ENCODE assay signal across 8 cellular contexts in the genomic region with DNA sequence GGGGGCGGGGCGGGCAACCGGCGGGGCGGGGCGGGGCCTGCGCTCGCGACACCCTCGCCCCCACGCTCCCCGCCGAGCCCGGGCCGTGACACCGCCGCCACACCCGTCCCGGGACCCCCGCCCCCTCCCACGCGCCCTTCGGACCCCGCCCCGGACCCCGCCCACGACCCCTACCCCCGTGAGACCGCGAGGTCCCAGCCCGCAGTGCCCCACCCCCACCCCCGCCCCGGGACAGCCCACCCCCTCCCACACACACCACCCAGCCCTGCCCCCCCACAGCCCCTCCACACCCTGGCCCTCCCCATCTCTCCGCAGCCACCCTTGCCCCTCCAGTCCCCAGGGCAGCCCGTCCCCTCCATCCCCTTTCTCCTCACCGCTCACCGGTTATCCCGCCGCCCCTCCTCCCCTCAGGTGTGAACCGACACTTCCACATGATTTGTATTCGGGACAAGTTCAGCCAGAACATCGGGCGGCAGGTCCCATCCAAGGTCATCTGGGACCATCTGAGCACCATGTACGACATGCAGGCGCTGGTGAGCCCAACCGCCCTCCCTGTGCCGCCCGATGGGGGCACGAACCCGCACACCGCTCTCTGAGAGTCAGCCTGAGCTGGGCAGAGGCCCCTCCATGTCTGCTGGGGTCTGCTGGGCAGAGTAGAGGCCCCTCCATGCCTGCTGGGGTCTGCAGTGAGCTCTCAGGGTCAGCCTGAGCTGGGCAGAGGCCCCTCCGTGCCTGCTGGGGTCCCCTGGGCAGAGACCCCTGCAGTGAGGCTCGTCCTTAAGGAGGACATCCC. TPM values are rescaled to one million over a fixed set of nuclear protein-coding genes. Genes with fewer than 3 reads are reported as not detected.
DNase-seq lines count a peak whose midpoint lies in the region; ATAC-seq and TF ChIP-seq lines count a peak whose summit lies in the region.

No MANE protein-coding gene starts in this region.

- H3K36me3 Mint-ChIP-seq in dendritic cell treated with granulocyte-macrophage colony-stimulating factor and Interleukin-4, amounts not matched to agents 40 ng/mL and 50 ng/mL, for 4 days (ENCODE audit: low read depth), result peaks cover 51% of the 10 kb centered on the region

- CTCF ChIA-PET in AG04449 (lab: Yijun Ruan, JAX), result interaction anchor here (0.7 to 3.1 kb wide), 4 partner anchors 8 to 127 kb away, joined by 3 to 28 read pairs (median 4); no protein-coding TSS in a partner anchor

- no peaks in the 10 kb centered on the region for H3K27me3 ChIP-seq in muscle layer of duodenum (ENCODE audit: low read depth, low read length)

- TF ChIP-seq CTCF in AG04449 (IDR thresholded peaks at IDR 0.05; ENCODE audit: insufficient read depth, low read length, missing control alignments), result no peak

- H3K27ac Mint-ChIP-seq in dendritic cell treated with granulocyte-macrophage colony-stimulating factor and Interleukin-4, amounts not matched to agents 40 ng/mL and 50 ng/mL, for 4 days, result peak overlapping the region; percentile 83

- no peak for DNase-seq in AG04449 (ENCODE audit: low read depth, low spot score)
- DNase-seq in occipital lobe (lab: John Stamatoyannopoulos, UW), result no peak
- DNase-seq in activated CD8-positive, alpha-beta memory T cell treated with anti-CD3 and anti-CD28 coated beads for 24 hours, result no peak
- no peak for DNase-seq in cerebellar nuclear complex (lab: John Stamatoyannopoulos, UW)

- no peak for ATAC-seq in GM21619 (IDR thresholded peaks at IDR 0.05; ENCODE audit: unreplicated experiment)

- intact Hi-C loops in dendritic cell treated with granulocyte-macrophage colony-stimulating factor and Interleukin-4, amounts not matched to agents 40 ng/mL and 50 ng/mL, for 4 days (cut with micrococcal nuclease), result no loop called here

- peaks cover 60% of the 10 kb centered on the region for H3K4me1 Mint-ChIP-seq in dendritic cell treated with granulocyte-macrophage colony-stimulating factor and Interleukin-4, amounts not matched to agents 40 ng/mL and 50 ng/mL, for 4 days (ENCODE audit: low read depth)

- H3K9me3 ChIP-seq in KOPT-K1 (ENCODE audit: insufficient read depth, low read length, poor library complexity, severe bottlenecking), result no peaks in the 10 kb centered on the region
- no peaks in the 10 kb centered on the region for H3K9me3 ChIP-seq in muscle layer of duodenum (ENCODE audit: control insufficient read depth in 1 of 2, low read length in 2 of 2)

- peak overlapping the region; percentile 84 for H3K4me3 Mint-ChIP-seq in dendritic cell treated with granulocyte-macrophage colony-stimulating factor and Interleukin-4, amounts not matched to agents 40 ng/mL and 50 ng/mL, for 4 days

- POLR2A ChIA-PET in AG04449 (lab: Yijun Ruan, JAX), result interaction anchor here (1.0 to 1.2 kb wide), 3 partner anchors 8 to 11 kb away, joined by 3 to 5 read pairs (median 4); partner anchors contain the start of gene OGFR

- peaks cover 0 to 20% of the 10 kb centered on the region in 2 donors for H3K4me1 ChIP-seq in muscle layer of duodenum (ENCODE audit: control insufficient read depth in 1 of 2, insufficient read depth in 2 of 2, low read length in 2 of 2)

- H3K9me3 Mint-ChIP-seq in dendritic cell treated with granulocyte-macrophage colony-stimulating factor and Interleukin-4, amounts not matched to agents 40 ng/mL and 50 ng/mL, for 4 days, result no peaks in the 10 kb centered on the region

- H3K36me3 ChIP-seq in KOPT-K1 (ENCODE audit: insufficient read depth, low read length) (peaks cover 43% of the 10 kb centered on the region), muscle layer of duodenum (ENCODE audit: control insufficient read depth in 1 of 2, insufficient read depth in 2 of 2, low read length in 2 of 2) (peaks cover 14 to 38% of the 10 kb centered on the region in 2 donors)

- H3K27me3 Mint-ChIP-seq in dendritic cell treated with granulocyte-macrophage colony-stimulating factor and Interleukin-4, amounts not matched to agents 40 ng/mL and 50 ng/mL, for 4 days, result no peaks in the 10 kb centered on the region

- H3K27ac ChIP-seq in KOPT-K1 (ENCODE audit: low read depth, low read length, poor library complexity, severe bottlenecking) (peak overlapping the region; percentile 83), muscle layer of duodenum (ENCODE audit: low read length) (no peak overlapping the region)

- H3K4me3 ChIP-seq in AG04449 (ENCODE audit: low read depth, low read length) (peak overlapping the region; percentile 71), muscle layer of duodenum (ENCODE audit: low read depth in 1 of 2, low read length in 2 of 2) (peak overlapping the region; percentile 33 to 79)

RNA-seq across cellular contexts. Expression of gene MRGBP, which starts 0.6 kb away (rescaled TPM):
- total RNA-seq in occipital lobe, result 20.1 TPM

RNA-seq across cellular contexts. Expression of gene OGFR, which starts 7.7 kb away (rescaled TPM):
- total RNA-seq in occipital lobe, result 21.5 TPM

RNA-seq across cellular contexts. Expression of gene COL9A3, which starts 20.0 kb away (rescaled TPM):
- total RNA-seq in occipital lobe, result 37.1 TPM
